Comparison of ENCODE assay signal across 11 cellular contexts in genomic region chr14:92511472-92512247, GRCh38. TPM values are rescaled to one million over a fixed set of nuclear protein-coding genes. Genes with fewer than 3 reads are reported as not detected.
A peak's percentile ranks its signal among the peaks of the same experiment; 100 is the strongest.
DNase-seq lines count a peak whose midpoint lies in the region; ATAC-seq and TF ChIP-seq lines count a peak whose summit lies in the region.
"Had no signal": no experiment of that assay in that cellular context is flagged by ENCODE, and none has a peak within 500 bp of the region (broad histone marks: within the 10 kb centered on the region; RNA-seq: fewer than 3 reads in every experiment).

No MANE protein-coding gene starts in this region.

- H3K36me3 Mint-ChIP-seq in activated naive CD4-positive, alpha-beta T cell treated with anti-CD3 and anti-CD28 coated beads, Interleukin-2, amount 50 U/mL, for 24 hours = no peaks in the 10 kb centered on the region
- no peaks in the 10 kb centered on the region for H3K36me3 Mint-ChIP-seq in activated naive CD4-positive, alpha-beta T cell treated with anti-CD3 and anti-CD28 coated beads, Interleukin-2, amount 10 ng/mL, durations not matched to agents 7 days and 5 days
- H3K36me3 Mint-ChIP-seq: CD8-positive, alpha-beta T cell had no signal

- intact Hi-C loops in left colon (cut with DNase I, micrococcal nuclease) = no loop called here

- 52 to 59% methylated on average over 6 of the region's 6 CpGs for WGBS in upper lobe of left lung, 2 donors

- no peaks in the 10 kb centered on the region for H3K27me3 ChIP-seq in upper lobe of left lung

- CTCF ChIA-PET in activated naive CD4-positive, alpha-beta T cell treated with anti-CD3 and anti-CD28 coated beads, Interleukin-2, amount 10 ng/mL, durations not matched to agents 7 days and 5 days (lab: Charles Lee) = no interaction called here

- TF ChIP-seq EP300 in upper lobe of left lung (IDR thresholded peaks at IDR 0.05) = no peak

- ATAC-seq in left colon (peak; percentile 52), upper lobe of left lung (ENCODE audit: low FRiP score in 2 of 2) (peak; percentile 13 to 62), left lobe of liver (no peak)
- ATAC-seq: CD8-positive, alpha-beta T cell; stimulated activated naive CD8-positive, alpha-beta T cell treated with anti-CD3 and anti-CD28 coated beads, Interleukin-15, Interleukin-2, amounts not matched to agents 100 U/mL and 50 U/mL, for 24 hours had no signal

- H3K9me3 Mint-ChIP-seq in activated naive CD4-positive, alpha-beta T cell treated with anti-CD3 and anti-CD28 coated beads, Interleukin-2, amount 50 U/mL, for 24 hours = no peaks in the 10 kb centered on the region
- H3K9me3 Mint-ChIP-seq in activated naive CD4-positive, alpha-beta T cell treated with anti-CD3 and anti-CD28 coated beads, Interleukin-2, amount 10 ng/mL, durations not matched to agents 7 days and 5 days = no peaks in the 10 kb centered on the region
- H3K9me3 Mint-ChIP-seq: CD8-positive, alpha-beta T cell had no signal

- H3K27me3 Mint-ChIP-seq in activated naive CD4-positive, alpha-beta T cell treated with anti-CD3 and anti-CD28 coated beads, Interleukin-2, amount 50 U/mL, for 24 hours = no peaks in the 10 kb centered on the region
- peaks cover 79% of the 10 kb centered on the region for H3K27me3 Mint-ChIP-seq in activated naive CD4-positive, alpha-beta T cell treated with anti-CD3 and anti-CD28 coated beads, Interleukin-2, amount 10 ng/mL, durations not matched to agents 7 days and 5 days

- no peak for DNase-seq in activated naive CD4-positive, alpha-beta T cell treated with anti-CD3 and anti-CD28 coated beads, Interleukin-2, amount 10 ng/mL, durations not matched to agents 7 days and 5 days
- DNase-seq in astrocyte of the hippocampus (ENCODE audit: low read depth, low spot score) (peak; percentile 95), left colon (peak; percentile 40 to 71), upper lobe of left lung (no peak), left lobe of liver (ENCODE audit: low spot score) (no peak)
- no peak for DNase-seq in stimulated activated CD4-positive, alpha-beta T cell treated with anti-CD3 and anti-CD28 coated beads, Interleukin-15, amount 100 ng/mL, for 24 hours
- DNase-seq in activated naive CD4-positive, alpha-beta T cell treated with Interleukin-2 at 50 U/mL for 16 hours = no peak
- DNase-seq: NCI-H510A; stimulated activated naive CD8-positive, alpha-beta T cell treated with anti-CD3 and anti-CD28 coated beads, Interleukin-15, Interleukin-2, amounts not matched to agents 100 U/mL and 50 U/mL, for 24 hours had no signal

- H3K4me3 Mint-ChIP-seq in activated naive CD4-positive, alpha-beta T cell treated with anti-CD3 and anti-CD28 coated beads, Interleukin-2, amount 50 U/mL, for 24 hours = no peak overlapping the region
- no peak overlapping the region for H3K4me3 Mint-ChIP-seq in activated naive CD4-positive, alpha-beta T cell treated with anti-CD3 and anti-CD28 coated beads, Interleukin-2, amount 10 ng/mL, durations not matched to agents 7 days and 5 days

- H3K4me3 ChIP-seq in upper lobe of left lung = no peak overlapping the region

- H3K36me3 ChIP-seq in upper lobe of left lung = no peaks in the 10 kb centered on the region

- peaks cover 34 to 58% (median 41%) of the 10 kb centered on the region in 4 donors for H3K4me1 ChIP-seq in upper lobe of left lung

- H3K27ac Mint-ChIP-seq in activated naive CD4-positive, alpha-beta T cell treated with anti-CD3 and anti-CD28 coated beads, Interleukin-2, amount 50 U/mL, for 24 hours = peak overlapping the region; percentile 18
- H3K27ac Mint-ChIP-seq in activated naive CD4-positive, alpha-beta T cell treated with anti-CD3 and anti-CD28 coated beads, Interleukin-2, amount 10 ng/mL, durations not matched to agents 7 days and 5 days = no peak overlapping the region

- TF ChIP-seq CTCF in upper lobe of left lung (IDR thresholded peaks at IDR 0.05) = no peak

- no peak for TF ChIP-seq POLR2A in upper lobe of left lung (IDR thresholded peaks at IDR 0.05)

- peaks cover 33% of the 10 kb centered on the region for H3K4me1 Mint-ChIP-seq in activated naive CD4-positive, alpha-beta T cell treated with anti-CD3 and anti-CD28 coated beads, Interleukin-2, amount 50 U/mL, for 24 hours
- H3K4me1 Mint-ChIP-seq in activated naive CD4-positive, alpha-beta T cell treated with anti-CD3 and anti-CD28 coated beads, Interleukin-2, amount 10 ng/mL, durations not matched to agents 7 days and 5 days = peaks cover 17% of the 10 kb centered on the region

- no peak overlapping the region for H3K27ac ChIP-seq in upper lobe of left lung

- H3K9me3 ChIP-seq in upper lobe of left lung = no peaks in the 10 kb centered on the region

RNA-seq across cellular contexts. Expression of gene RIN3, which starts 1.9 kb away (rescaled TPM):
- 10 to 100 TPM; 22.9 to 26.3 TPM for total RNA-seq in left colon
- 10 to 100 TPM; 19.0 to 88.0 (median 59.7) TPM for total RNA-seq in upper lobe of left lung
- total RNA-seq in left lobe of liver = 20.2 TPM

Comparison
In these comparisons a context has a peak if more than half of its experiments do, and no peak if none do; other contexts are left out.
1. DNase-seq: peak in astrocyte of the hippocampus (single experiment) and left colon (2 of 2); none in activated naive CD4-positive, alpha-beta T cell treated with anti-CD3 and anti-CD28 coated beads, Interleukin-2, amount 10 ng/mL, durations not matched to agents 7 days and 5 days (single experiment), upper lobe of left lung (0 of 2), stimulated activated CD4-positive, alpha-beta T cell treated with anti-CD3 and anti-CD28 coated beads, Interleukin-15, amount 100 ng/mL, for 24 hours (single experiment), activated naive CD4-positive, alpha-beta T cell treated with Interleukin-2 at 50 U/mL for 16 hours (single experiment) and left lobe of liver (single experiment).